Comparison of ENCODE assay signal across 1 cellular context in genomic region chr13:110634558-110634957, GRCh38.
TF ChIP-seq lines count a peak whose summit lies in the region.

No MANE protein-coding gene starts in this region.

TF ChIP-seq in HEK293, 187 proteins besides CTCF, POLR2A, EP300 and RAD21 (continued from another document):
- TF ChIP-seq PRDM10 (tag by site-specific recombination; IDR thresholded peaks at IDR 0.05) (no peak), ZNF600 (tag by site-specific recombination; IDR thresholded peaks at IDR 0.05) (peak; percentile 65), ZIC2 (tag by site-specific recombination; IDR thresholded peaks at IDR 0.05) (peak; percentile 47; the same call in 1 of the 2 replicates), GLIS1 (tag by site-specific recombination; IDR thresholded peaks at IDR 0.05) (peak; percentile 40; the same call in 1 of the 2 replicates), HIC1 (tag by site-specific recombination; IDR thresholded peaks at IDR 0.05) (0 out of 2 replicates have a peak, but pooled peaks have one; percentile 22), ZNF629 (tag by site-specific recombination; IDR thresholded peaks at IDR 0.05) (peak; percentile 72), ZNF529 (tag by site-specific recombination; IDR thresholded peaks at IDR 0.05; ENCODE audit: insufficient replicate concordance) (no peak), KLF17 (tag by site-specific recombination; IDR thresholded peaks at IDR 0.05) (peak; percentile 47; the same call in 1 of the 2 replicates), GLIS2 (tag by site-specific recombination; IDR thresholded peaks at IDR 0.05) (0 out of 2 replicates have a peak, but pooled peaks have one; percentile 21), ZNF175 (tag by site-specific recombination; IDR thresholded peaks at IDR 0.05) (no peak), ZNF248 (tag by site-specific recombination; IDR thresholded peaks at IDR 0.05) (no peak)
- TF ChIP-seq, protein P1, sequence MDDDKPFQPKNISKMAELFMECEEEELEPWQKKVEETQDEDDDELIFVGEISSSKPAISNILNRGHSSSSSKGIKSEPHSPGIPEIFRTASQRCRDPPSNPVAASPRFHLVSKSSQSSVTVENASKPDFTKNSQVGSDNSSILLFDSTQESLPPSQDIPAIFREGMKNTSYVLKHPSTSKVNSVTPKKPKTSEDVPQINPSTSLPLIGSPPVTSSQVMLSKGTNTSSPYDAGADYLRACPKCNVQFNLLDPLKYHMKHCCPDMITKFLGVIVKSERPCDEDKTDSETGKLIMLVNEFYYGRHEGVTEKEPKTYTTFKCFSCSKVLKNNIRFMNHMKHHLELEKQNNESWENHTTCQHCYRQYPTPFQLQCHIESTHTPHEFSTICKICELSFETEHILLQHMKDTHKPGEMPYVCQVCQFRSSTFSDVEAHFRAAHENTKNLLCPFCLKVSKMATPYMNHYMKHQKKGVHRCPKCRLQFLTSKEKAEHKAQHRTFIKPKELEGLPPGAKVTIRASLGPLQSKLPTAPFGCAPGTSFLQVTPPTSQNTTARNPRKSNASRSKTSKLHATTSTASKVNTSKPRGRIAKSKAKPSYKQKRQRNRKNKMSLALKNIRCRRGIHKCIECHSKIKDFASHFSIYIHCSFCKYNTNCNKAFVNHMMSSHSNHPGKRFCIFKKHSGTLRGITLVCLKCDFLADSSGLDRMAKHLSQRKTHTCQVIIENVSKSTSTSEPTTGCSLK (tag by site-specific recombination; IDR thresholded peaks at IDR 0.05), result no peak
